Comparison of ENCODE assay signal across 28 cellular contexts in the genomic region with DNA sequence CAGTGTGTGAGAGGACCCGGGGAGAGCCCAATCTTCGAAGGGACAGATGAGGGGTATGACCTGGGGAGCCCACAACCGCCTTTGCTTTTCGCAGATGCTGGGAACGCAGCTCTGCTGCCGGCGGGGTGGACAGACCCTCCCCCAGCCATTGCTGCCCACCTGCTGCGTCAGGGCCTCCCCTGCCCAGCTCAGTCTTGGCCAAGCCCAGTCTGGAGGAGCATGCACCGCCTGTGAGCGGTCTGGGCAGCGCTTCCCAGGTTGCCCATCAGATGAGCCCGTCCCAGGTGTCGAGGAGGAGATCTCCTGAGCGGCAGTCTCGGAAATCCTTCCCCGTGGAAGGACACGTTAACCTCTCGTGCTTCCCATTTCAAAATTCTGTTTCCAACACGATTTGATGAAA.
"Had no signal": no experiment of that assay in that cellular context is flagged by ENCODE, and none has a peak within 500 bp of the region (broad histone marks: within the 10 kb centered on the region; RNA-seq: fewer than 3 reads in every experiment).

No MANE protein-coding gene starts in this region.

- H3K27ac ChIP-seq: brain microvascular endothelial cell, epithelial cell of prostate, esophagus squamous epithelium, gastroesophageal sphincter had no signal

- H3K9me3 Mint-ChIP-seq: activated CD8-positive, alpha-beta T cell treated with anti-CD3 and anti-CD28 coated beads for 36 hours; activated T-cell treated with anti-CD3 and anti-CD28 coated beads, Interleukin-2, amount 50 U/mL, for 4 hours; activated T-helper 17 cell treated with anti-CD3 and anti-CD28 coated beads, Interleukin-2, amount 50 U/mL, for 72 hours; central memory CD8-positive, alpha-beta T cell; effector memory CD8-positive, alpha-beta T cell had no signal

- H3K27me3 ChIP-seq: brain microvascular endothelial cell, esophagus squamous epithelium, gastroesophageal sphincter had no signal

- FAIRE-seq: astrocyte, endothelial cell of umbilical vein had no signal

- H3K4me3 ChIP-seq: esophagus squamous epithelium, gastroesophageal sphincter had no signal

- ATAC-seq: activated CD8-positive, alpha-beta T cell treated with anti-CD3 and anti-CD28 coated beads for 36 hours; activated T-cell treated with anti-CD3 and anti-CD28 coated beads, Interleukin-2, amount 50 U/mL, for 4 hours; activated T-helper 17 cell treated with anti-CD3 and anti-CD28 coated beads, Interleukin-2, amount 50 U/mL, for 72 hours; effector memory CD8-positive, alpha-beta T cell; gastroesophageal sphincter had no signal

- H3K27ac Mint-ChIP-seq: activated CD8-positive, alpha-beta T cell treated with anti-CD3 and anti-CD28 coated beads for 36 hours; activated naive CD8-positive, alpha-beta T cell; activated T-helper 17 cell treated with anti-CD3 and anti-CD28 coated beads, Interleukin-2, amount 50 U/mL, for 72 hours; effector memory CD8-positive, alpha-beta T cell had no signal

- H3K9me3 ChIP-seq: esophagus squamous epithelium, gastroesophageal sphincter had no signal

- H3K4me3 Mint-ChIP-seq: activated CD8-positive, alpha-beta T cell treated with anti-CD3 and anti-CD28 coated beads for 36 hours; activated naive CD8-positive, alpha-beta T cell; activated T-cell treated with anti-CD3 and anti-CD28 coated beads, Interleukin-2, amount 50 U/mL, for 4 hours; activated T-helper 17 cell treated with anti-CD3 and anti-CD28 coated beads, Interleukin-2, amount 50 U/mL, for 72 hours; central memory CD8-positive, alpha-beta T cell; effector memory CD8-positive, alpha-beta T cell had no signal

- H3K27me3 Mint-ChIP-seq: activated CD8-positive, alpha-beta T cell treated with anti-CD3 and anti-CD28 coated beads for 36 hours; activated naive CD8-positive, alpha-beta T cell; activated T-helper 17 cell treated with anti-CD3 and anti-CD28 coated beads, Interleukin-2, amount 50 U/mL, for 72 hours; central memory CD8-positive, alpha-beta T cell; effector memory CD8-positive, alpha-beta T cell had no signal

- DNase-seq: activated CD4-positive, alpha-beta T cell treated with anti-CD3 and anti-CD28 coated beads for 4 hours; activated CD4-positive, alpha-beta T cell treated with anti-CD3 and anti-CD28 coated beads, Interleukin-2, amount 50 U/mL, for 1 hour; activated CD4-positive, alpha-beta T cell treated with anti-CD3 and anti-CD28 coated beads, Interleukin-2, amount 50 U/mL, for 48 hours; activated CD4-positive, CD25-positive, alpha-beta regulatory T cell; activated CD4-positive, CD25-positive, alpha-beta regulatory T cell treated with anti-CD3 and anti-CD28 coated beads, Interleukin-2, amount 50 U/mL, for 72 hours; activated CD8-positive, alpha-beta memory T cell treated with anti-CD3 and anti-CD28 coated beads for 24 hours; activated CD8-positive, alpha-beta T cell treated with anti-CD3 and anti-CD28 coated beads for 36 hours; activated effector memory CD4-positive, alpha-beta T cell treated with Interleukin-2 at 50 U/mL for 16 hours; activated gamma-delta T cell treated with Interleukin-2 at 50 U/mL for 16 hours; activated naive CD4-positive, alpha-beta T cell treated with anti-CD3 and anti-CD28 coated beads, Interleukin-2, amount 50 U/mL, for 16 hours; activated naive CD4-positive, alpha-beta T cell treated with Interleukin-2 at 50 U/mL for 16 hours; activated T-cell treated with anti-CD3 and anti-CD28 coated beads, Interleukin-2, amount 50 U/mL, for 4 hours; amniotic stem cell; brain microvascular endothelial cell; cortex of kidney; dermis blood vessel endothelial cell; effector CD4-positive, alpha-beta T cell; effector memory CD8-positive, alpha-beta T cell; esophagus squamous epithelium; foreskin melanocyte; T-helper 2 cell had no signal
